In the genomic region with DNA sequence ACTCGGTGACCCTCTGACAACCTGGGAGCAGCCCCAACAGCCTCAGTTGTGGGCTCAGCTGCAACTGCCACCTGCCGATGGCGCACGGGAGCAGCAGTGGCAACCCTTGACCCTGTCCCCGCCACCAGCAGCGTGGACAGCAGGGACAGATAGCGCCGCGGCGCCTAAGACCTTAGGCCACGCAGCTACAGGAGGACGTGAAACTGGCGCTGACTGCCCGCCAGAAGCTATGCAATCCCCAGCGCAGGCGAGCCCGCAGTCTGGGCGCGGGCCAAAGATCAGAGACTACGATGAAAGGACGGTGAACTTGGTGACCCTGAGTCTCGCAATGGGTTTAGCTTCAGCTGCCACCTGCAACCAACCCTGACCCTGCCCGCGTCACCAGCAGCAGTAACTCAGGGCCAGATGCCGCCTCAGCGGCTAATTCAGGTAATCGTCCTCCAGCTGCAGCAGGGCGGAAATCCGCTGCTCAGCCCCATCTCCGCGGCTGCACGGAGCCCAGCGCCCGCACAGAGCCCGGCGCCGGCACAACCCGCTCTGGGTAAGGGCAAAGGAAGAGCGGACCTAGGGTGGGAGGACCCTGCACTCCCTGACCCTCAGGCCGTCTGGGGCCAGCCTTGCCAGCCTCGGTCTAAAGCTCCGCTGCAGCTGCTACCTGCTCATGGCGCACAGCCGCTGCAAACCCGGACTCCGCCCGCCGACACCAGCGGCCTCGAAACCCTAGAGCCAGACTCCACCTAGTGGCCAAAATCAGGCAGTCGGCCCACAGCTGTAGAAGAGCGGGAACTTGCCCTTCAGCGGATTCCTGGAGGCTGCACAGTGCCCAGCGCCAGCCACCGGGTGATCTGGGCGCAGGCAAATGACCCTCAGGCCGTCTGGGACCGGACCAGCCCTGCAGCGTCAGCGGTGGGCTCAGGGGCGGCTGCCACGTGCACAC, we compare ENCODE assay signal across 8 cellular contexts.
DNase-seq lines count a peak whose midpoint lies in the region; TF ChIP-seq lines count a peak whose summit lies in the region.
"Not testable (repeated sequence)": the region's sequence is repeated elsewhere in the genome, so short reads cannot be mapped to it uniquely, and the experiment has no call there.

No MANE protein-coding gene starts in this region.

- H3K4me3 Mint-ChIP-seq in Caco-2 (ENCODE audit: unreplicated experiment) = peak overlapping the region; percentile 71

- not testable (repeated sequence) for H3K36me3 Mint-ChIP-seq in Caco-2 (ENCODE audit: insufficient read depth, unreplicated experiment)

- POLR2A ChIA-PET in Caco-2 (lab: Charles Lee) = not testable (repeated sequence)

- not testable (repeated sequence) for BruUV-seq in Caco-2 (replicated peaks; lab: Mats Ljungman, UMichigan)

- H3K27ac Mint-ChIP-seq in Caco-2 (ENCODE audit: unreplicated experiment) = not testable (repeated sequence)

- not testable (repeated sequence) for H3K27me3 ChIP-seq in Caco-2 (replicated peaks; ENCODE audit: control insufficient read depth, insufficient read depth, low read length); subcutaneous abdominal adipose tissue (ENCODE audit: control insufficient read depth in 5 of 5, insufficient read depth in 4 of 5, low read length in 5 of 5)

- H3K36me3 ChIP-seq in Caco-2 (ENCODE audit: control insufficient read depth, insufficient read depth, low read length); subcutaneous abdominal adipose tissue (ENCODE audit: control insufficient read depth in 5 of 5, insufficient read depth in 5 of 5, low read length in 5 of 5): not testable (repeated sequence)

- CTCF ChIA-PET in Caco-2 (lab: Charles Lee) = interaction anchor here (1.0 kb wide), 1 partner anchor 27 kb away, joined by 3 read pairs; no protein-coding TSS in a partner anchor

- not testable (repeated sequence) for H3K4me1 Mint-ChIP-seq in Caco-2 (ENCODE audit: low read depth, unreplicated experiment)

- H3K9ac ChIP-seq in subcutaneous abdominal adipose tissue (ENCODE audit: low read length in 5 of 5) = not testable (repeated sequence)

- H3K9me3 ChIP-seq in Caco-2; subcutaneous abdominal adipose tissue (ENCODE audit: control insufficient read depth in 5 of 5, low read length in 5 of 5): not testable (repeated sequence)

- H3K4me3 ChIP-seq in Caco-2 (ENCODE audit: low read depth, low read length) (peak overlapping the region; percentile 33), epithelial cell of proximal tubule (ENCODE audit: low read depth, low read length) (peak overlapping the region; percentile 39), subcutaneous abdominal adipose tissue (ENCODE audit: low read depth in 1 of 5, low read length in 5 of 5) (peak overlapping the region in 3 of 5 donors; percentile 20 to 44 (median 38))

- H3K27ac ChIP-seq in subcutaneous abdominal adipose tissue (ENCODE audit: low read depth, low read length) = not testable (repeated sequence)

- H3K9me3 Mint-ChIP-seq in Caco-2 (ENCODE audit: unreplicated experiment) = not testable (repeated sequence)

- not testable (repeated sequence) for H3K27me3 Mint-ChIP-seq in Caco-2 (ENCODE audit: insufficient read depth, unreplicated experiment)

- intact Hi-C loops in Caco-2 (cut with micrococcal nuclease; ENCODE audit: unreplicated experiment) = not testable (repeated sequence)

- peak; percentile 34 to 66 for TF ChIP-seq CTCF in Caco-2 (IDR thresholded peaks at IDR 0.05; ENCODE audit: insufficient read depth in 1 of 2, low read depth in 1 of 2, low read length in 1 of 2, severe bottlenecking in 1 of 2, unreplicated experiment in 1 of 2)
- TF ChIP-seq CTCF in epithelial cell of proximal tubule (conservative IDR thresholded peaks at IDR 0.05; ENCODE audit: low read depth, low read length) = peak; percentile 43

- H3K4me1 ChIP-seq in Caco-2; subcutaneous abdominal adipose tissue (ENCODE audit: control insufficient read depth in 5 of 5, insufficient read depth in 5 of 5, low read length in 5 of 5): not testable (repeated sequence)

- peak; percentile 79 for DNase-seq in Caco-2
- DNase-seq in NCI-H1417 (lab: John Stamatoyannopoulos, UW) = peak in 2 of 3 experiments; percentile 5 to 15
- DNase-seq in activated CD4-positive, alpha-beta T cell treated with anti-CD3 and anti-CD28 coated beads for 24 hours (ENCODE audit: low read depth in 2 of 2) = peak; percentile 51 to 52
- peak; percentile 90 for DNase-seq in activated effector memory CD4-positive, alpha-beta T cell treated with anti-CD3 and anti-CD28 coated beads, Interleukin-2, amount 50 U/mL, for 16 hours
- not testable (repeated sequence) for DNase-seq in epithelial cell of proximal tubule (ENCODE audit: low read depth)
- DNase-seq in midbrain (lab: John Stamatoyannopoulos, UW) = peak; percentile 3
- DNase-seq in stimulated activated CD4-positive, alpha-beta T cell treated with anti-CD3 and anti-CD28 coated beads, Interleukin-2, amount 100 ng/mL, for 24 hours = peak; percentile 49 to 77
